ENCODE assay signal across 8 cellular contexts in genomic region chr14:52729585-52729924, GRCh38. TPM values are rescaled to one million over a fixed set of nuclear protein-coding genes. Genes with fewer than 3 reads are reported as not detected.
A peak's percentile ranks its signal among the peaks of the same experiment; 100 is the strongest.
DNase-seq lines count a peak whose midpoint lies in the region; ATAC-seq and TF ChIP-seq lines count a peak whose summit lies in the region.

No MANE protein-coding gene starts in this region.

- H3K27me3 Mint-ChIP-seq in H9 (ENCODE audit: low read depth) = no peaks in the 10 kb centered on the region
- no peaks in the 10 kb centered on the region for H3K27me3 Mint-ChIP-seq in activated CD4-positive, alpha-beta memory T cell treated with anti-CD3 and anti-CD28 coated beads for 36 hours

- no CpG with 5 or more reads among the region's 8 CpGs for WGBS in H9 (ENCODE audit: extremely low coverage, insufficient read length, low lambda C conversion rate)
- WGBS in spleen, 5 donors = 0 to 1% (median 1%) methylated on average over 8 of the region's 8 CpGs
- WGBS in mesendoderm (ENCODE audit: extremely low coverage, insufficient coverage, low lambda C conversion rate) = no CpG with 5 or more reads among the region's 8 CpGs

- H3K79me2 ChIP-seq in H9 (ENCODE audit: insufficient read depth, low read length) (no peaks in the 10 kb centered on the region; the same call in 1 of the 2 replicates), mesendoderm (ENCODE audit: control insufficient read depth, insufficient read depth, low read length) (peaks cover 17% of the 10 kb centered on the region)

- H3K4me1 ChIP-seq in H9 (ENCODE audit: insufficient read depth, low read length) (peaks cover 8% of the 10 kb centered on the region; the same call in 1 of the 2 replicates), foreskin keratinocyte (no peaks in the 10 kb centered on the region), spleen (peaks cover 6 to 65% (median 33%) of the 10 kb centered on the region in 6 donors), mesendoderm (ENCODE audit: control insufficient read depth, low read depth, low read length) (no peaks in the 10 kb centered on the region)

- H2BK5ac ChIP-seq in H9 (ENCODE audit: insufficient read length, low read length) = no peak overlapping the region
- no peak overlapping the region for H2BK5ac ChIP-seq in mesendoderm (ENCODE audit: low read length)

- H4K5ac ChIP-seq in H9 (ENCODE audit: insufficient read length, low read depth, low read length) = no peak overlapping the region
- H4K5ac ChIP-seq in mesendoderm (ENCODE audit: low read length) = no peak overlapping the region

- DNase-seq in H9 (no peak), foreskin keratinocyte (no peak), spleen (no peak), NCI-H774 (lab: John Stamatoyannopoulos, UW) (no peak), mesendoderm (no peak), NCI-H345 (lab: John Stamatoyannopoulos, UW) (no peak)
- DNase-seq in activated CD4-positive, alpha-beta memory T cell treated with anti-CD3 and anti-CD28 coated beads for 36 hours = no peak

- H3T11ph ChIP-seq in H9 (ENCODE audit: low read length) = no peak overlapping the region

- TF ChIP-seq CTCF in H9 (conservative IDR thresholded peaks at IDR 0.05) (no peak), foreskin keratinocyte (conservative IDR thresholded peaks at IDR 0.05) (no peak), spleen (IDR thresholded peaks at IDR 0.05 in 8 of 11, conservative IDR thresholded peaks at IDR 0.05 in 3 of 11) (no peak)

- H3K9me3 ChIP-seq in H9 (ENCODE audit: control insufficient read depth, low read depth, low read length) (no peaks in the 10 kb centered on the region), spleen (no peaks in the 10 kb centered on the region)

- intact Hi-C loops in activated CD4-positive, alpha-beta memory T cell treated with anti-CD3 and anti-CD28 coated beads for 36 hours (cut with micrococcal nuclease) = loop anchor here (1.0 kb wide), 2 partner anchors 35 to 177 kb away; partner anchors contain the start of genes GPR137C and TXNDC16
- intact Hi-C loops in spleen (cut with DNase I; ENCODE audit: low total_unique reads) = no loop called here

- H3K4me1 Mint-ChIP-seq in H9 = peaks cover 18 to 40% of the 10 kb centered on the region in 2 experiments
- H3K4me1 Mint-ChIP-seq in activated CD4-positive, alpha-beta memory T cell treated with anti-CD3 and anti-CD28 coated beads for 36 hours (ENCODE audit: low read depth) = peaks cover 28% of the 10 kb centered on the region

- peaks cover 0 to 68% (median 25%) of the 10 kb centered on the region in 6 donors for H3K36me3 ChIP-seq in spleen
- H3K36me3 ChIP-seq in mesendoderm (ENCODE audit: control insufficient read depth, insufficient read depth, low read length) = no peaks in the 10 kb centered on the region

- H3K23ac ChIP-seq in H9 (ENCODE audit: insufficient read length, low read depth, low read length) (no peak overlapping the region), mesendoderm (ENCODE audit: low read length) (no peak overlapping the region)

- H3K56ac ChIP-seq in H9 (ENCODE audit: insufficient read length, low read depth, low read length) (no peak overlapping the region), mesendoderm (ENCODE audit: low read length) (no peak overlapping the region)

- H3K18ac ChIP-seq in H9 (ENCODE audit: insufficient read length, low read depth, low read length) (no peak overlapping the region), mesendoderm (ENCODE audit: low read length) (no peak overlapping the region)

- H3K4me2 ChIP-seq in H9 (ENCODE audit: insufficient read depth, insufficient read length, low read length) (peak overlapping the region; percentile 16), mesendoderm (ENCODE audit: low read length) (no peak overlapping the region)

- H3K27me3 ChIP-seq in H9 (ENCODE audit: insufficient read depth, low read length) (no peaks in the 10 kb centered on the region), foreskin keratinocyte (no peaks in the 10 kb centered on the region), spleen (replicated peaks in 1 of 7) (no peaks in the 10 kb centered on the region), mesendoderm (ENCODE audit: insufficient read depth, low read length, poor library complexity) (no peaks in the 10 kb centered on the region)

- H4K91ac ChIP-seq in H9 (ENCODE audit: insufficient read length, low read depth, low read length) = no peak overlapping the region

- H3K4ac ChIP-seq in H9 (ENCODE audit: low read depth, low read length) (no peak overlapping the region), mesendoderm (ENCODE audit: low read depth, low read length) (no peak overlapping the region)

- H3K9ac ChIP-seq in H9 (ENCODE audit: extremely low read depth, insufficient read length, low read length) = no peak overlapping the region
- no peak overlapping the region for H3K9ac ChIP-seq in mesendoderm (ENCODE audit: low read length)

- peaks cover 19 to 56% (median 38%) of the 10 kb centered on the region in 3 experiments for H3K36me3 Mint-ChIP-seq in H9 (ENCODE audit: insufficient read depth in 1 of 3, low read depth in 3 of 3)
- H3K36me3 Mint-ChIP-seq in activated CD4-positive, alpha-beta memory T cell treated with anti-CD3 and anti-CD28 coated beads for 36 hours = peaks cover 31% of the 10 kb centered on the region

- TF ChIP-seq POLR2A in spleen (IDR thresholded peaks at IDR 0.05) = no peak

- H3K27ac Mint-ChIP-seq in H9 = peak overlapping the region; percentile 90 to 99 (median 94); a peak in 6 of 7 replicates
- H3K27ac Mint-ChIP-seq in activated CD4-positive, alpha-beta memory T cell treated with anti-CD3 and anti-CD28 coated beads for 36 hours = peak overlapping the region; percentile 82

- H3K9me3 Mint-ChIP-seq in H9 = no peaks in the 10 kb centered on the region
- no peaks in the 10 kb centered on the region for H3K9me3 Mint-ChIP-seq in activated CD4-positive, alpha-beta memory T cell treated with anti-CD3 and anti-CD28 coated beads for 36 hours

- H3K4me3 ChIP-seq in spleen (peak overlapping the region in 7 of 8 donors; percentile 80 to 95 (median 88)), mesendoderm (ENCODE audit: low read length) (no peak overlapping the region)

- H2BK120ac ChIP-seq in H9 (ENCODE audit: low read depth, low read length, poor library complexity, severe bottlenecking) (no peak overlapping the region), mesendoderm (ENCODE audit: low read depth, low read length) (no peak overlapping the region)

- H2AK5ac ChIP-seq in H9 (ENCODE audit: insufficient read length, low read length) = no peak overlapping the region
- no peak overlapping the region for H2AK5ac ChIP-seq in mesendoderm (ENCODE audit: low read length)

- no peak overlapping the region for H3K14ac ChIP-seq in H9 (ENCODE audit: insufficient read depth, low read length)

- H3K4me3 Mint-ChIP-seq in H9 = peak overlapping the region; percentile 96 to 98
- H3K4me3 Mint-ChIP-seq in activated CD4-positive, alpha-beta memory T cell treated with anti-CD3 and anti-CD28 coated beads for 36 hours = peak overlapping the region; percentile 87

- H2BK15ac ChIP-seq in H9 (ENCODE audit: low read depth, low read length) (no peak overlapping the region), mesendoderm (replicated peaks; ENCODE audit: low read depth) (no peak overlapping the region)

- no peak overlapping the region for H2AFZ ChIP-seq in H9 (ENCODE audit: low read length)

- H3K79me1 ChIP-seq in H9 (ENCODE audit: insufficient read depth, low read depth, low read length, poor library complexity, severe bottlenecking) = no peaks in the 10 kb centered on the region
- peaks cover 2% of the 10 kb centered on the region for H3K79me1 ChIP-seq in mesendoderm (ENCODE audit: low read length)

- H2BK12ac ChIP-seq in H9 (ENCODE audit: insufficient read length, low read depth, low read length) = no peak overlapping the region

- no peak overlapping the region for H4K8ac ChIP-seq in H9 (replicated peaks; ENCODE audit: insufficient read length, low read depth, low read length)
- no peak overlapping the region for H4K8ac ChIP-seq in mesendoderm (ENCODE audit: low read depth, low read length)

- CTCF ChIA-PET in activated CD4-positive, alpha-beta memory T cell treated with anti-CD3 and anti-CD28 coated beads for 36 hours (lab: Charles Lee) = interaction anchor here (0.9 to 1.1 kb wide), 3 partner anchors 13 to 177 kb away, joined by 3 to 4 read pairs (median 3); partner anchors contain the start of genes GPR137C and TXNDC16

- H3K27ac ChIP-seq in H9 (ENCODE audit: insufficient read length, low read depth, low read length) (no peak overlapping the region), foreskin keratinocyte (peak overlapping the region; percentile 41), spleen (peak overlapping the region; percentile 74 to 94 (median 89)), mesendoderm (ENCODE audit: low read depth, low read length) (no peak overlapping the region)

- POLR2A ChIA-PET in activated CD4-positive, alpha-beta memory T cell treated with anti-CD3 and anti-CD28 coated beads for 36 hours (lab: Charles Lee) = interaction anchor here (0.9 to 2.3 kb wide), 7 partner anchors 12 to 423 kb away, joined by 3 to 10 read pairs (median 4); partner anchors contain the start of genes ERO1A and PSMC6

- peaks cover 5% of the 10 kb centered on the region for H3K23me2 ChIP-seq in H9 (ENCODE audit: insufficient read length, low read depth, low read length, poor library complexity, severe bottlenecking)

- H2BK20ac ChIP-seq in H9 (ENCODE audit: low read depth, low read length, poor library complexity, severe bottlenecking) = no peak overlapping the region

- ATAC-seq in foreskin keratinocyte (no peak), HG02623 (IDR thresholded peaks at IDR 0.05; ENCODE audit: unreplicated experiment) (no peak)

- H4K20me1 ChIP-seq in H9 (ENCODE audit: control insufficient read depth, insufficient read depth, insufficient read length) = no peaks in the 10 kb centered on the region

RNA-seq across cellular contexts. Expression of gene STYX, which starts 0.4 kb away (rescaled TPM):
- total RNA-seq in H9 (2021) = 24.0 and 26.9 TPM in 2 replicates
- total RNA-seq in activated CD4-positive, alpha-beta memory T cell treated with anti-CD3 and anti-CD28 coated beads for 36 hours = 10 to 100 TPM; 15.9 to 17.0 TPM
- total RNA-seq in foreskin keratinocyte = 18.1 and 19.0 TPM in 2 replicates
- polyA plus RNA-seq in foreskin keratinocyte = 6.1 and 7.2 TPM in 2 replicates
- 10 to 100 TPM; 15.2 to 23.1 (median 17.8) TPM for total RNA-seq in spleen
- 10 to 100 TPM in 1 of 3 donors, 1 to 10 TPM in 2; 6.6 to 10.2 (median 6.9) TPM for polyA plus RNA-seq in spleen
- polyA plus RNA-seq in mesendoderm (2013, experiment 1 of 2) = 31.9 TPM
- polyA plus RNA-seq in mesendoderm (2013, experiment 2 of 2) = 32.6 TPM

RNA-seq across cellular contexts. Expression of gene PSMC6, which starts 22.6 kb away (rescaled TPM):
- 98.1 and 103 TPM in 2 replicates for total RNA-seq in H9 (2021)
- total RNA-seq in activated CD4-positive, alpha-beta memory T cell treated with anti-CD3 and anti-CD28 coated beads for 36 hours = 100 to 1,000 TPM; 109 to 110 TPM
- total RNA-seq in foreskin keratinocyte = 104 and 112 TPM in 2 replicates
- polyA plus RNA-seq in foreskin keratinocyte = 63.6 and 78.5 TPM in 2 replicates
- 10 to 100 TPM; 64.7 to 95.7 (median 82.0) TPM for total RNA-seq in spleen
- 10 to 100 TPM; 73.4 to 98.9 (median 83.9) TPM for polyA plus RNA-seq in spleen
- polyA plus RNA-seq in mesendoderm (2013, experiment 1 of 2) = 122 TPM
- 117 TPM for polyA plus RNA-seq in mesendoderm (2013, experiment 2 of 2)

RNA-seq across cellular contexts. Expression of gene ERO1A, which starts 34.2 kb away (rescaled TPM):
- total RNA-seq in H9 (2021) (37.1 and 41.5 TPM in 2 replicates), foreskin keratinocyte (95.0 and 95.3 TPM in 2 replicates), spleen (10 to 100 TPM; 42.1 to 79.7 (median 46.5) TPM)
- 100 to 1,000 TPM; 138 to 153 TPM for total RNA-seq in activated CD4-positive, alpha-beta memory T cell treated with anti-CD3 and anti-CD28 coated beads for 36 hours
- polyA plus RNA-seq in foreskin keratinocyte (46.0 and 50.6 TPM in 2 replicates), spleen (10 to 100 TPM in 1 of 3 donors, 1 to 10 TPM in 2; 8.5 to 10.6 (median 8.7) TPM)
- 20.5 TPM for polyA plus RNA-seq in mesendoderm (2013, experiment 1 of 2)
- 20.2 TPM for polyA plus RNA-seq in mesendoderm (2013, experiment 2 of 2)

Comparison
In these comparisons a context has a peak if more than half of its experiments do, and no peak if none do; other contexts are left out.
1. H3K27ac ChIP-seq: peak in foreskin keratinocyte (single experiment) and spleen (8 of 8); none in H9 (single experiment) and mesendoderm (single experiment).